20 cellular contexts compared by ENCODE assay signal in genomic region chr9:137152844-137153405, GRCh38. TPM values are rescaled to one million over a fixed set of nuclear protein-coding genes. Genes with fewer than 3 reads are reported as not detected.
A peak's percentile ranks its signal among the peaks of the same experiment; 100 is the strongest.
DNase-seq lines count a peak whose midpoint lies in the region; ATAC-seq, FAIRE-seq and TF ChIP-seq lines count a peak whose summit lies in the region.
"Had no signal": no experiment of that assay in that cellular context is flagged by ENCODE, and none has a peak within 500 bp of the region (broad histone marks: within the 10 kb centered on the region; RNA-seq: fewer than 3 reads in every experiment).

No MANE protein-coding gene starts in this region.

- H3K9me3 ChIP-seq in HepG2 (ENCODE audit: low read length) = no peaks in the 10 kb centered on the region
- no peaks in the 10 kb centered on the region for H3K9me3 ChIP-seq in right lobe of liver
- no peaks in the 10 kb centered on the region for H3K9me3 ChIP-seq in ovary
- H3K9me3 ChIP-seq in BE2C = no peaks in the 10 kb centered on the region
- no peaks in the 10 kb centered on the region for H3K9me3 ChIP-seq in WERI-Rb-1 (ENCODE audit: severe bottlenecking)
- H3K9me3 ChIP-seq: BLaER1, Caco-2 had no signal

- H3K4me2 ChIP-seq in HepG2 (ENCODE audit: low read depth, low read length) (no peak overlapping the region), mesendoderm (ENCODE audit: low read length) (no peak overlapping the region)
- H3K4me2 ChIP-seq: BLaER1 had no signal

- H3K27me3 Mint-ChIP-seq in WTC11 (ENCODE audit: low read depth) = peaks cover 35% of the 10 kb centered on the region

- H2BK120ac ChIP-seq in mesendoderm (ENCODE audit: low read depth, low read length) = no peak overlapping the region

- no peak overlapping the region for H2AFZ ChIP-seq in HepG2 (ENCODE audit: low read length)

- no peaks in the 10 kb centered on the region for H3K36me3 Mint-ChIP-seq in WTC11
- H3K36me3 Mint-ChIP-seq: CD8-positive, alpha-beta memory T cell had no signal

- H3K4me3 ChIP-seq in HepG2 (replicated peaks in 1 of 3; ENCODE audit: insufficient read depth in 1 of 3, low read depth in 2 of 3, low read length in 3 of 3) (no peak overlapping the region), right lobe of liver (no peak overlapping the region), mesendoderm (ENCODE audit: low read length) (peak overlapping the region; percentile 15), ovary (no peak overlapping the region), BE2C (ENCODE audit: low read depth, low read length) (no peak overlapping the region), WERI-Rb-1 (ENCODE audit: low read depth, low read length) (no peak overlapping the region)
- H3K4me3 ChIP-seq: BLaER1 had no signal

- no peak overlapping the region for H3K27ac Mint-ChIP-seq in WTC11
- H3K27ac Mint-ChIP-seq: CD8-positive, alpha-beta memory T cell had no signal

- H3K9ac ChIP-seq in HepG2 (ENCODE audit: insufficient read depth, low read depth, low read length) (no peak overlapping the region), mesendoderm (ENCODE audit: low read length) (no peak overlapping the region)
- H3K9ac ChIP-seq: BLaER1 had no signal

- TF ChIP-seq CTCF in HepG2 (CRISPR knock-in tag; IDR thresholded peaks at IDR 0.05) (no peak), right lobe of liver (IDR thresholded peaks at IDR 0.05) (no peak), WTC11 (IDR thresholded peaks at IDR 0.05) (no peak), ovary (IDR thresholded peaks at IDR 0.05) (no peak), BE2C (IDR thresholded peaks at IDR 0.05; ENCODE audit: low read depth, low read length) (no peak), WERI-Rb-1 (IDR thresholded peaks at IDR 0.05; ENCODE audit: low read depth, low read length) (no peak)

- no peak overlapping the region for H2BK15ac ChIP-seq in mesendoderm (replicated peaks; ENCODE audit: low read depth)

- no peak overlapping the region for H3K18ac ChIP-seq in mesendoderm (ENCODE audit: low read length)

- in situ Hi-C loops in HepG2 (cut with HindIII; ENCODE audit: extremely low pct_ligation_motif_present, low pct_unique_long_range_greater_than_20kb) = no loop called here

- peaks cover 4 to 37% of the 10 kb centered on the region in 2 experiments; a peak in 4 of 5 replicates for H3K27me3 ChIP-seq in HepG2 (ENCODE audit: control insufficient read depth in 1 of 2, insufficient read depth in 2 of 2, low read length in 2 of 2)
- H3K27me3 ChIP-seq in right lobe of liver = peaks cover 0 to 6% of the 10 kb centered on the region in 2 donors
- peaks cover 7% of the 10 kb centered on the region for H3K27me3 ChIP-seq in mesendoderm (ENCODE audit: insufficient read depth, low read length, poor library complexity)
- H3K27me3 ChIP-seq in ovary = no peaks in the 10 kb centered on the region
- no peaks in the 10 kb centered on the region for H3K27me3 ChIP-seq in BE2C
- H3K27me3 ChIP-seq in WERI-Rb-1 (ENCODE audit: insufficient read depth, low read depth, severe bottlenecking) = no peaks in the 10 kb centered on the region
- H3K27me3 ChIP-seq: BLaER1 had no signal

- no peak for TF ChIP-seq EP300 in HepG2 (IDR thresholded peaks at IDR 0.05; ENCODE audit: low read depth in 2 of 2, low read length in 2 of 2)
- TF ChIP-seq EP300 in HepG2 (CRISPR knock-in tag; IDR thresholded peaks at IDR 0.05; ENCODE audit: borderline replicate concordance) = no peak
- TF ChIP-seq EP300 in ovary (IDR thresholded peaks at IDR 0.05) = no peak

- no TSS peak for BruUV-seq in HepG2 (replicated peaks; lab: Mats Ljungman, UMichigan)

- H4K5ac ChIP-seq in mesendoderm (ENCODE audit: low read length) = no peak overlapping the region

- H3K4me3 Mint-ChIP-seq in WTC11 = no peak overlapping the region
- H3K4me3 Mint-ChIP-seq: CD8-positive, alpha-beta memory T cell had no signal

- H3K36me3 ChIP-seq in HepG2 (replicated peaks in 1 of 2; ENCODE audit: control insufficient read depth in 1 of 2, insufficient read depth in 2 of 2, low read length in 2 of 2) (no peaks in the 10 kb centered on the region), right lobe of liver (no peaks in the 10 kb centered on the region), mesendoderm (ENCODE audit: control insufficient read depth, insufficient read depth, low read length) (no peaks in the 10 kb centered on the region), ovary (no peaks in the 10 kb centered on the region), BE2C (no peaks in the 10 kb centered on the region), WERI-Rb-1 (no peaks in the 10 kb centered on the region)
- H3K36me3 ChIP-seq: BLaER1 had no signal

- H2AK5ac ChIP-seq in mesendoderm (ENCODE audit: low read length) = no peak overlapping the region

- no peaks in the 10 kb centered on the region for H3K79me1 ChIP-seq in mesendoderm (ENCODE audit: low read length)

- ATAC-seq in HepG2 (no peak), right lobe of liver (no peak), WTC11 (no peak), GM21381 (IDR thresholded peaks at IDR 0.05; ENCODE audit: unreplicated experiment) (no peak)
- ATAC-seq: HCT116 had no signal

- no peak for DNase-seq in HepG2 (ENCODE audit: low spot score)
- no peak for DNase-seq in right lobe of liver
- DNase-seq in WTC11 (ENCODE audit: low spot score) = no peak
- no peak for DNase-seq in mesendoderm
- no peak for DNase-seq in ovary
- DNase-seq in BE2C = no peak
- no peak for DNase-seq in WERI-Rb-1
- DNase-seq: Caco-2; CD8-positive, alpha-beta memory T cell; GF-D8; IMR-90; KG1 had no signal

- H3K56ac ChIP-seq in mesendoderm (ENCODE audit: low read length) = no peak overlapping the region

- no peak overlapping the region for H3K4ac ChIP-seq in mesendoderm (ENCODE audit: low read depth, low read length)

- no peaks in the 10 kb centered on the region; the same call in 1 of the 2 replicates for H3K4me1 Mint-ChIP-seq in WTC11

- no peak overlapping the region for H4K8ac ChIP-seq in mesendoderm (ENCODE audit: low read depth, low read length)

- FAIRE-seq in HepG2 (lab: Jason Lieb, UNC) = no peak
- FAIRE-seq: GM19239, H54 had no signal

- CTCF ChIA-PET in HepG2 (lab: Yijun Ruan, JAX; ENCODE audit: low intra/inter-chr PET ratio, low total read pairs) = no interaction called here
- CTCF ChIA-PET in WTC11 (lab: Charles Lee) = no interaction called here

- H3K23ac ChIP-seq in mesendoderm (ENCODE audit: low read length) = no peak overlapping the region

- no peaks in the 10 kb centered on the region for H4K20me1 ChIP-seq in HepG2 (ENCODE audit: insufficient read depth, low read length)
- H4K20me1 ChIP-seq: BLaER1 had no signal

- peaks cover 30% of the 10 kb centered on the region for H3K4me1 ChIP-seq in HepG2 (ENCODE audit: insufficient read depth, low read length)
- H3K4me1 ChIP-seq in right lobe of liver = no peaks in the 10 kb centered on the region
- H3K4me1 ChIP-seq in mesendoderm (ENCODE audit: control insufficient read depth, low read depth, low read length) = no peaks in the 10 kb centered on the region
- peaks cover 4% of the 10 kb centered on the region for H3K4me1 ChIP-seq in ovary (ENCODE audit: insufficient read depth)
- H3K4me1 ChIP-seq in BE2C = peaks cover 9% of the 10 kb centered on the region
- H3K4me1 ChIP-seq: Caco-2 had no signal

- no peaks in the 10 kb centered on the region for H3K9me3 Mint-ChIP-seq in WTC11
- H3K9me3 Mint-ChIP-seq: CD8-positive, alpha-beta memory T cell had no signal

- no peak overlapping the region for H3K27ac ChIP-seq in HepG2 (ENCODE audit: extremely low read length, insufficient read depth, low read length)
- H3K27ac ChIP-seq in right lobe of liver = no peak overlapping the region
- no peak overlapping the region for H3K27ac ChIP-seq in mesendoderm (ENCODE audit: low read depth, low read length)
- H3K27ac ChIP-seq in ovary = no peak overlapping the region
- H3K27ac ChIP-seq in WERI-Rb-1 = no peak overlapping the region
- H3K27ac ChIP-seq: BLaER1, HL-60 had no signal

- POLR2A ChIA-PET in HepG2 (lab: Yijun Ruan, JAX) (interaction anchor here (3.0 kb wide), 1 partner anchor 23 kb away, joined by 34 read pairs; no protein-coding TSS in a partner anchor), WTC11 (lab: Charles Lee) (no interaction called here)

- H2BK5ac ChIP-seq in mesendoderm (ENCODE audit: low read length) = no peak overlapping the region

- 45% methylated on average over 7 of the region's 7 CpGs for WGBS in HepG2 (ENCODE audit: low lambda C conversion rate)
- WGBS in right lobe of liver (ENCODE audit: insufficient coverage, low coverage, low lambda C conversion rate, missing lambda C conversion rate) = 86% methylated on average over 7 of the region's 7 CpGs
- no CpG with 5 or more reads among the region's 7 CpGs for WGBS in mesendoderm (ENCODE audit: extremely low coverage, insufficient coverage, low lambda C conversion rate)
- WGBS in ovary, 3 donors = 88 to 91% (median 90%) methylated on average over 7 of the region's 7 CpGs

- intact Hi-C loops in HepG2 (cut with micrococcal nuclease; ENCODE audit: unreplicated experiment) (no loop called here), right lobe of liver (cut with DNase I) (no loop called here), ovary (cut with DNase I) (no loop called here)

- TF ChIP-seq RAD21 in HepG2 (CRISPR knock-in tag; IDR thresholded peaks at IDR 0.05) = no peak

- TF ChIP-seq POLR2A in HepG2 (IDR thresholded peaks at IDR 0.05; ENCODE audit: insufficient read depth in 1 of 2, low read depth in 2 of 2, low read length in 2 of 2) = no peak
- no peak for TF ChIP-seq POLR2A in right lobe of liver (IDR thresholded peaks at IDR 0.05)
- TF ChIP-seq POLR2A in ovary (IDR thresholded peaks at IDR 0.05) = no peak

- H3K79me2 ChIP-seq in HepG2 (ENCODE audit: insufficient read depth, low read length) (no peaks in the 10 kb centered on the region), mesendoderm (ENCODE audit: control insufficient read depth, insufficient read depth, low read length) (no peaks in the 10 kb centered on the region)

RNA-seq across cellular contexts. Expression of gene GRIN1, which starts 14.0 kb away (rescaled TPM):
- not detected in 2 replicates for total RNA-seq in HepG2 (2016; rRNA removed; fragmentation: Illumina TruSeq; extraction: Trizol)
- not detected in 2 replicates for total RNA-seq in HepG2 (2016; cell fraction: cytosol; rRNA removed; fragmentation: Illumina TruSeq; extraction: Trizol; ENCODE audit: low read depth)
- not detected in 2 replicates for total RNA-seq in HepG2 (2016; cell fraction: insoluble cytoplasmic fraction; rRNA removed; fragmentation: Illumina TruSeq; extraction: Trizol)
- total RNA-seq in HepG2 (2016; cell fraction: membrane; rRNA removed; fragmentation: Illumina TruSeq; extraction: Trizol) = not detected in 2 replicates
- 0.09 TPM in 1 of 2 replicates, not detected in the other for total RNA-seq in HepG2 (2016; cell fraction: nucleus; rRNA removed; fragmentation: Illumina TruSeq; extraction: Trizol)
- polyA plus RNA-seq in HepG2 (2011; rRNA removed) = 0.05 and 0.13 TPM in 2 replicates
- 0.04 and 0.16 TPM in 2 replicates for polyA plus RNA-seq in HepG2 (2011; cell fraction: cytosol; rRNA removed)
- polyA plus RNA-seq in HepG2 (2011; cell fraction: nucleus; rRNA removed) = 0.64 and 1.3 TPM in 2 replicates
- 0.32 and 0.40 TPM in 2 replicates for polyA plus RNA-seq in HepG2 (2012)
- polyA plus RNA-seq in HepG2 (2016; cell fraction: cytosol; fragmentation: Illumina TruSeq; extraction: Trizol; ENCODE audit: low read depth) = not detected in 2 replicates
- polyA plus RNA-seq in HepG2 (2016; cell fraction: insoluble cytoplasmic fraction; fragmentation: Illumina TruSeq; extraction: Trizol; ENCODE audit: low read depth) = not detected in 2 replicates
- polyA plus RNA-seq in HepG2 (2016; cell fraction: membrane; fragmentation: Illumina TruSeq; extraction: Trizol; ENCODE audit: low read depth) = not detected in 2 replicates
- polyA plus RNA-seq in HepG2 (2016; cell fraction: nucleus; fragmentation: Illumina TruSeq; extraction: Trizol; ENCODE audit: insufficient read depth, low read depth) = not detected in 2 replicates
- polyA minus RNA-seq in HepG2 (2011; rRNA and poly(A)+ RNA removed; ENCODE audit: low replicate concordance) = 0.05 and 0.06 TPM in 2 replicates
- not detected in 2 replicates for polyA minus RNA-seq in HepG2 (2011; cell fraction: cytosol; rRNA and poly(A)+ RNA removed)
- 0.39 TPM in 1 of 2 replicates, not detected in the other for polyA minus RNA-seq in HepG2 (2011; cell fraction: nucleus; rRNA and poly(A)+ RNA removed)
- total RNA-seq in right lobe of liver = not detected
- total RNA-seq in WTC11 (2021) = 4.0 to 6.6 TPM (median 4.1 TPM) in 3 replicates
- 0.14 TPM for polyA plus RNA-seq in mesendoderm (2013, experiment 1 of 2)
- polyA plus RNA-seq in mesendoderm (2013, experiment 2 of 2) = 0.08 TPM
- total RNA-seq in ovary = under 1 TPM in 1 of 7 donors, not detected in 6; 0.15 TPM
- not detected for polyA plus RNA-seq in ovary
- 5.4 TPM for polyA plus RNA-seq in BE2C (2012; ENCODE audit: insufficient read depth, insufficient read length, low read depth)
- total RNA-seq: CD8-positive, alpha-beta memory T cell; IMR-90 had no signal
- polyA plus RNA-seq: CD8-positive, alpha-beta memory T cell had no signal

RNA-seq across cellular contexts. Expression of gene LRRC26, which starts 16.9 kb away (rescaled TPM):
- not detected in 2 replicates for total RNA-seq in HepG2 (2016; rRNA removed; fragmentation: Illumina TruSeq; extraction: Trizol)
- total RNA-seq in HepG2 (2016; cell fraction: cytosol; rRNA removed; fragmentation: Illumina TruSeq; extraction: Trizol; ENCODE audit: low read depth) = not detected in 2 replicates
- not detected in 2 replicates for total RNA-seq in HepG2 (2016; cell fraction: insoluble cytoplasmic fraction; rRNA removed; fragmentation: Illumina TruSeq; extraction: Trizol)
- total RNA-seq in HepG2 (2016; cell fraction: membrane; rRNA removed; fragmentation: Illumina TruSeq; extraction: Trizol) = not detected in 2 replicates
- not detected in 2 replicates for total RNA-seq in HepG2 (2016; cell fraction: nucleus; rRNA removed; fragmentation: Illumina TruSeq; extraction: Trizol)
- not detected in 2 replicates for polyA plus RNA-seq in HepG2 (2011; rRNA removed)
- 0.09 TPM in 1 of 2 replicates, not detected in the other for polyA plus RNA-seq in HepG2 (2011; cell fraction: cytosol; rRNA removed)
- 0.18 and 0.26 TPM in 2 replicates for polyA plus RNA-seq in HepG2 (2011; cell fraction: nucleus; rRNA removed)
- polyA plus RNA-seq in HepG2 (2012) = not detected in 2 replicates
- polyA plus RNA-seq in HepG2 (2016; cell fraction: cytosol; fragmentation: Illumina TruSeq; extraction: Trizol; ENCODE audit: low read depth) = not detected in 2 replicates
- polyA plus RNA-seq in HepG2 (2016; cell fraction: insoluble cytoplasmic fraction; fragmentation: Illumina TruSeq; extraction: Trizol; ENCODE audit: low read depth) = not detected in 2 replicates
- not detected in 2 replicates for polyA plus RNA-seq in HepG2 (2016; cell fraction: membrane; fragmentation: Illumina TruSeq; extraction: Trizol; ENCODE audit: low read depth)
- polyA plus RNA-seq in HepG2 (2016; cell fraction: nucleus; fragmentation: Illumina TruSeq; extraction: Trizol; ENCODE audit: insufficient read depth, low read depth) = not detected in 2 replicates
- 0.21 TPM in 1 of 2 replicates, not detected in the other for polyA minus RNA-seq in HepG2 (2011; rRNA and poly(A)+ RNA removed; ENCODE audit: low replicate concordance)
- not detected in 2 replicates for polyA minus RNA-seq in HepG2 (2011; cell fraction: cytosol; rRNA and poly(A)+ RNA removed)
- polyA minus RNA-seq in HepG2 (2011; cell fraction: nucleus; rRNA and poly(A)+ RNA removed) = not detected in 2 replicates
- under 1 TPM in 2 of 6 experiments, not detected in 4; 0.17 to 0.18 TPM for total RNA-seq in right lobe of liver
- total RNA-seq in WTC11 (2021) = 1.1 to 2.2 TPM (median 2.1 TPM) in 3 replicates
- polyA plus RNA-seq in mesendoderm (2013, experiment 1 of 2) = 0.08 TPM
- 0.07 TPM for polyA plus RNA-seq in mesendoderm (2013, experiment 2 of 2)
- total RNA-seq in ovary = 1 to 10 TPM in 1 of 7 donors, under 1 TPM in 1, not detected in 5; 0.23 to 3.0 TPM
- not detected for polyA plus RNA-seq in ovary
- 1.1 TPM for polyA plus RNA-seq in BE2C (2012; ENCODE audit: insufficient read depth, insufficient read length, low read depth)
- total RNA-seq: A673; CD8-positive, alpha-beta memory T cell; IMR-90; LHCN-M2 had no signal
- polyA plus RNA-seq: CD8-positive, alpha-beta memory T cell; IMR-90 had no signal

RNA-seq across cellular contexts. Expression of gene TMEM210, which starts 18.9 kb away (rescaled TPM):
- total RNA-seq in HepG2 (2016; rRNA removed; fragmentation: Illumina TruSeq; extraction: Trizol) = not detected in 2 replicates
- total RNA-seq in HepG2 (2016; cell fraction: cytosol; rRNA removed; fragmentation: Illumina TruSeq; extraction: Trizol; ENCODE audit: low read depth) = not detected in 2 replicates
- not detected in 2 replicates for total RNA-seq in HepG2 (2016; cell fraction: insoluble cytoplasmic fraction; rRNA removed; fragmentation: Illumina TruSeq; extraction: Trizol)
- not detected in 2 replicates for total RNA-seq in HepG2 (2016; cell fraction: membrane; rRNA removed; fragmentation: Illumina TruSeq; extraction: Trizol)
- not detected in 2 replicates for total RNA-seq in HepG2 (2016; cell fraction: nucleus; rRNA removed; fragmentation: Illumina TruSeq; extraction: Trizol)
- not detected in 2 replicates for polyA plus RNA-seq in HepG2 (2011; rRNA removed)
- not detected in 2 replicates for polyA plus RNA-seq in HepG2 (2011; cell fraction: cytosol; rRNA removed)
- polyA plus RNA-seq in HepG2 (2011; cell fraction: nucleus; rRNA removed) = not detected in 2 replicates
- not detected in 2 replicates for polyA plus RNA-seq in HepG2 (2012)
- not detected in 2 replicates for polyA plus RNA-seq in HepG2 (2016; cell fraction: cytosol; fragmentation: Illumina TruSeq; extraction: Trizol; ENCODE audit: low read depth)
- polyA plus RNA-seq in HepG2 (2016; cell fraction: insoluble cytoplasmic fraction; fragmentation: Illumina TruSeq; extraction: Trizol; ENCODE audit: low read depth) = not detected in 2 replicates
- polyA plus RNA-seq in HepG2 (2016; cell fraction: membrane; fragmentation: Illumina TruSeq; extraction: Trizol; ENCODE audit: low read depth) = not detected in 2 replicates
- not detected in 2 replicates for polyA plus RNA-seq in HepG2 (2016; cell fraction: nucleus; fragmentation: Illumina TruSeq; extraction: Trizol; ENCODE audit: insufficient read depth, low read depth)
- polyA minus RNA-seq in HepG2 (2011; rRNA and poly(A)+ RNA removed; ENCODE audit: low replicate concordance) = 0.19 TPM in 1 of 2 replicates, not detected in the other
- not detected in 2 replicates for polyA minus RNA-seq in HepG2 (2011; cell fraction: cytosol; rRNA and poly(A)+ RNA removed)
- not detected in 2 replicates for polyA minus RNA-seq in HepG2 (2011; cell fraction: nucleus; rRNA and poly(A)+ RNA removed)
- total RNA-seq in right lobe of liver = not detected
- not detected in 3 replicates for total RNA-seq in WTC11 (2021)
- polyA plus RNA-seq in mesendoderm (2013, experiment 1 of 2) = not detected
- polyA plus RNA-seq in mesendoderm (2013, experiment 2 of 2) = not detected
- not detected for total RNA-seq in ovary
- polyA plus RNA-seq in ovary = not detected
- 1.7 TPM for polyA plus RNA-seq in BE2C (2012; ENCODE audit: insufficient read depth, insufficient read length, low read depth)
- total RNA-seq: A673; Caco-2; CD8-positive, alpha-beta memory T cell; IMR-90; LHCN-M2 had no signal
- polyA plus RNA-seq: CD8-positive, alpha-beta memory T cell; IMR-90 had no signal

RNA-seq across cellular contexts. Expression of gene ANAPC2, which starts 35.4 kb away (rescaled TPM):
- total RNA-seq in HepG2 (2016; rRNA removed; fragmentation: Illumina TruSeq; extraction: Trizol) (7.4 and 12.3 TPM in 2 replicates), right lobe of liver (10 to 100 TPM; 16.1 to 36.5 (median 27.9) TPM), WTC11 (2021) (61.0 to 80.9 TPM (median 61.2 TPM) in 3 replicates), ovary (10 to 100 TPM; 23.1 to 61.5 (median 53.9) TPM)
- total RNA-seq in HepG2 (2016; cell fraction: cytosol; rRNA removed; fragmentation: Illumina TruSeq; extraction: Trizol; ENCODE audit: low read depth) = 22.4 and 23.5 TPM in 2 replicates
- 6.6 and 15.0 TPM in 2 replicates for total RNA-seq in HepG2 (2016; cell fraction: insoluble cytoplasmic fraction; rRNA removed; fragmentation: Illumina TruSeq; extraction: Trizol)
- 6.3 and 6.7 TPM in 2 replicates for total RNA-seq in HepG2 (2016; cell fraction: membrane; rRNA removed; fragmentation: Illumina TruSeq; extraction: Trizol)
- 17.6 and 21.6 TPM in 2 replicates for total RNA-seq in HepG2 (2016; cell fraction: nucleus; rRNA removed; fragmentation: Illumina TruSeq; extraction: Trizol)
- polyA plus RNA-seq in HepG2 (2011; rRNA removed) (15.4 and 21.6 TPM in 2 replicates), ovary (10 to 100 TPM in 1 of 2 donors, 1 to 10 TPM in 1; 8.0 to 38.4 TPM)
- polyA plus RNA-seq in HepG2 (2011; cell fraction: cytosol; rRNA removed) = 5.4 and 9.8 TPM in 2 replicates
- polyA plus RNA-seq in HepG2 (2011; cell fraction: nucleus; rRNA removed) = 144 and 175 TPM in 2 replicates
- polyA plus RNA-seq in HepG2 (2012) = 13.6 and 16.6 TPM in 2 replicates
- polyA plus RNA-seq in HepG2 (2016; cell fraction: cytosol; fragmentation: Illumina TruSeq; extraction: Trizol; ENCODE audit: low read depth) = 2.4 and 3.3 TPM in 2 replicates
- polyA plus RNA-seq in HepG2 (2016; cell fraction: insoluble cytoplasmic fraction; fragmentation: Illumina TruSeq; extraction: Trizol; ENCODE audit: low read depth) = 11.2 and 14.3 TPM in 2 replicates
- 4.1 TPM in 2 replicates for polyA plus RNA-seq in HepG2 (2016; cell fraction: membrane; fragmentation: Illumina TruSeq; extraction: Trizol; ENCODE audit: low read depth)
- polyA plus RNA-seq in HepG2 (2016; cell fraction: nucleus; fragmentation: Illumina TruSeq; extraction: Trizol; ENCODE audit: insufficient read depth, low read depth) = 64.9 and 72.0 TPM in 2 replicates
- 27.3 and 55.4 TPM in 2 replicates for polyA minus RNA-seq in HepG2 (2011; rRNA and poly(A)+ RNA removed; ENCODE audit: low replicate concordance)
- 14.7 and 17.5 TPM in 2 replicates for polyA minus RNA-seq in HepG2 (2011; cell fraction: cytosol; rRNA and poly(A)+ RNA removed)
- polyA minus RNA-seq in HepG2 (2011; cell fraction: nucleus; rRNA and poly(A)+ RNA removed) = 33.0 and 36.8 TPM in 2 replicates
- polyA plus RNA-seq in mesendoderm (2013, experiment 1 of 2) = 14.5 TPM
- 14.9 TPM for polyA plus RNA-seq in mesendoderm (2013, experiment 2 of 2)
- polyA plus RNA-seq in BE2C (2012; ENCODE audit: insufficient read depth, insufficient read length, low read depth) = 302 TPM

RNA-seq across cellular contexts. Expression of gene SSNA1, which starts 35.6 kb away (rescaled TPM):
- total RNA-seq in HepG2 (2016; rRNA removed; fragmentation: Illumina TruSeq; extraction: Trizol) = 41.2 and 49.4 TPM in 2 replicates
- 92.0 and 105 TPM in 2 replicates for total RNA-seq in HepG2 (2016; cell fraction: cytosol; rRNA removed; fragmentation: Illumina TruSeq; extraction: Trizol; ENCODE audit: low read depth)
- total RNA-seq in HepG2 (2016; cell fraction: insoluble cytoplasmic fraction; rRNA removed; fragmentation: Illumina TruSeq; extraction: Trizol) = 41.5 and 51.7 TPM in 2 replicates
- 94.3 and 110 TPM in 2 replicates for total RNA-seq in HepG2 (2016; cell fraction: membrane; rRNA removed; fragmentation: Illumina TruSeq; extraction: Trizol)
- 19.3 TPM in 2 replicates for total RNA-seq in HepG2 (2016; cell fraction: nucleus; rRNA removed; fragmentation: Illumina TruSeq; extraction: Trizol)
- polyA plus RNA-seq in HepG2 (2011; rRNA removed) = 35.9 and 44.8 TPM in 2 replicates
- polyA plus RNA-seq in HepG2 (2011; cell fraction: cytosol; rRNA removed) = 38.7 and 58.7 TPM in 2 replicates
- 26.1 and 28.6 TPM in 2 replicates for polyA plus RNA-seq in HepG2 (2011; cell fraction: nucleus; rRNA removed)
- polyA plus RNA-seq in HepG2 (2012) = 18.0 and 31.4 TPM in 2 replicates
- polyA plus RNA-seq in HepG2 (2016; cell fraction: cytosol; fragmentation: Illumina TruSeq; extraction: Trizol; ENCODE audit: low read depth) = 109 and 132 TPM in 2 replicates
- polyA plus RNA-seq in HepG2 (2016; cell fraction: insoluble cytoplasmic fraction; fragmentation: Illumina TruSeq; extraction: Trizol; ENCODE audit: low read depth) = 49.3 and 50.3 TPM in 2 replicates
- polyA plus RNA-seq in HepG2 (2016; cell fraction: membrane; fragmentation: Illumina TruSeq; extraction: Trizol; ENCODE audit: low read depth) = 89.4 and 104 TPM in 2 replicates
- 39.2 and 44.3 TPM in 2 replicates for polyA plus RNA-seq in HepG2 (2016; cell fraction: nucleus; fragmentation: Illumina TruSeq; extraction: Trizol; ENCODE audit: insufficient read depth, low read depth)
- polyA minus RNA-seq in HepG2 (2011; rRNA and poly(A)+ RNA removed; ENCODE audit: low replicate concordance) = 18.2 and 39.2 TPM in 2 replicates
- 12.4 and 13.8 TPM in 2 replicates for polyA minus RNA-seq in HepG2 (2011; cell fraction: cytosol; rRNA and poly(A)+ RNA removed)
- polyA minus RNA-seq in HepG2 (2011; cell fraction: nucleus; rRNA and poly(A)+ RNA removed) = 4.1 TPM in 2 replicates
- 10 to 100 TPM; 21.5 to 53.3 (median 25.5) TPM for total RNA-seq in right lobe of liver
- total RNA-seq in WTC11 (2021) = 102 to 105 TPM (median 103 TPM) in 3 replicates
- 92.9 TPM for polyA plus RNA-seq in mesendoderm (2013, experiment 1 of 2)
- polyA plus RNA-seq in mesendoderm (2013, experiment 2 of 2) = 91.6 TPM
- 10 to 100 TPM; 34.5 to 60.7 (median 44.5) TPM for total RNA-seq in ovary
- polyA plus RNA-seq in ovary = 10 to 100 TPM in 1 of 2 donors, 1 to 10 TPM in 1; 1.6 to 47.3 TPM
- 268 TPM for polyA plus RNA-seq in BE2C (2012; ENCODE audit: insufficient read depth, insufficient read length, low read depth)

Comparison
In these comparisons a context has a peak if more than half of its experiments do, and no peak if none do; other contexts are left out.
1. Of the 50 proteins assayed by ChIP-seq in both HepG2 and WTC11: peak only in HepG2: none; only in WTC11: NFE2L1; in both: none; in neither: 49.